In genomic region chr6:3449750-3450305, GRCh38 we compare ENCODE assay signal across 29 cellular contexts. TPM values are rescaled to one million over a fixed set of nuclear protein-coding genes. Genes with fewer than 3 reads are reported as not detected.
DNase-seq lines count a peak whose midpoint lies in the region; ATAC-seq, FAIRE-seq and TF ChIP-seq lines count a peak whose summit lies in the region.
"Had no signal": no experiment of that assay in that cellular context is flagged by ENCODE, and none has a peak within 500 bp of the region (broad histone marks: within the 10 kb centered on the region; RNA-seq: fewer than 3 reads in every experiment).

No MANE protein-coding gene starts in this region.

- H3K27me3 Mint-ChIP-seq in type B pancreatic cell = no peaks in the 10 kb centered on the region

- CTCF ChIA-PET in K562 (lab: Yijun Ruan, JAX; ENCODE audit: low intra/inter-chr PET ratio) = no interaction called here

- TF ChIP-seq RAD21 in K562 (CRISPR knock-in tag; conservative IDR thresholded peaks at IDR 0.05 in 1 of 2, IDR thresholded peaks at IDR 0.05 in 1 of 2) = no peak

- H3K9ac ChIP-seq in K562 (ENCODE audit: insufficient read depth in 1 of 2, low read depth in 2 of 2, low read length in 2 of 2) = no peak overlapping the region

- H3K4me3 Mint-ChIP-seq in type B pancreatic cell = no peak overlapping the region
- H3K4me3 Mint-ChIP-seq: naive B cell, T-helper 17 cell had no signal

- WGBS in K562 (ENCODE audit: insufficient coverage, low coverage, missing lambda C conversion rate) = 67% methylated on average over 5 of the region's 5 CpGs
- 87 to 90% methylated on average over 5 of the region's 5 CpGs for WGBS in tibial nerve, 2 donors

- no TSS peak for BruUV-seq in K562 (replicated peaks; lab: Mats Ljungman, UMichigan)

- intact Hi-C loops in K562 (cut with micrococcal nuclease) = no loop called here

- H3K4me1 ChIP-seq in K562 (replicated peaks in 1 of 2; ENCODE audit: control insufficient read depth in 2 of 2, insufficient read depth in 2 of 2, low read length in 2 of 2) (peaks cover 18 to 23% of the 10 kb centered on the region in 2 experiments), tibial nerve (peaks cover 0 to 19% (median 0%) of the 10 kb centered on the region in 4 donors)
- H3K4me1 ChIP-seq: prostate gland had no signal

- DNase-seq in GM12891 (ENCODE audit: insufficient read length, low spot score) (peak; percentile 51), K562 (ENCODE audit: extremely low read depth in 1 of 4, low spot score in 3 of 4) (no peak), type B pancreatic cell (ENCODE audit: extremely low spot score, unreplicated experiment) (no peak), tibial nerve (ENCODE audit: low spot score in 2 of 2) (no peak), hypothalamus (lab: John Stamatoyannopoulos, UW) (no peak)
- DNase-seq: activated effector memory CD4-positive, alpha-beta T cell treated with anti-CD3 and anti-CD28 coated beads, Interleukin-2, amount 50 U/mL, for 16 hours; activated T-cell treated with anti-CD3 and anti-CD28 coated beads, Interleukin-2, amount 50 U/mL, for 1 hour; amniotic stem cell; brain microvascular endothelial cell; Calu3; DND-41; Kasumi-1; left ventricle myocardium inferior; naive B cell; stimulated activated CD4-positive, alpha-beta T cell treated with anti-CD3 and anti-CD28 coated beads, Interleukin-12 subunit alpha, Interleukin-12 subunit beta, amount 100 ng/mL, for 4 hours; stimulated activated CD4-positive, alpha-beta T cell treated with anti-CD3 and anti-CD28 coated beads, Interleukin-4, amount 100 ng/mL, for 1 hour; T-helper 17 cell had no signal

- in situ Hi-C loops in K562 (cut with MboI) = no loop called here

- H3K9me3 Mint-ChIP-seq in type B pancreatic cell = no peaks in the 10 kb centered on the region

- no peaks in the 10 kb centered on the region for H3K9me1 ChIP-seq in K562 (ENCODE audit: control insufficient read depth, insufficient read depth, low read length)

- H3K79me2 ChIP-seq in K562 (ENCODE audit: control insufficient read depth, insufficient read depth, low read length) = peaks cover 15% of the 10 kb centered on the region; the same call in 2 of the 3 replicates

- H3K4me3 ChIP-seq in K562 (no peak overlapping the region), tibial nerve (no peak overlapping the region)
- H3K4me3 ChIP-seq: left ventricle myocardium inferior, prostate gland, suprapubic skin, vagina had no signal

- H3K4me1 Mint-ChIP-seq in type B pancreatic cell (ENCODE audit: unreplicated experiment) = peaks cover 8% of the 10 kb centered on the region

- TF ChIP-seq POLR2A in GM12891 (IDR thresholded peaks at IDR 0.05; ENCODE audit: low read depth, low read length) = no peak
- TF ChIP-seq POLR2A in K562 (conservative IDR thresholded peaks at IDR 0.05) = no peak
- TF ChIP-seq POLR2A in tibial nerve (IDR thresholded peaks at IDR 0.05) = no peak

- no peak for FAIRE-seq in GM12891 (lab: Jason Lieb, UNC)
- FAIRE-seq in K562 (lab: Jason Lieb, UNC) = no peak
- FAIRE-seq: H54, islet of Langerhans had no signal

- H3K27ac Mint-ChIP-seq in type B pancreatic cell = no peak overlapping the region
- H3K27ac Mint-ChIP-seq: naive B cell, T-helper 17 cell had no signal

- H3K4me2 ChIP-seq in K562 (ENCODE audit: insufficient read depth, low read length) = no peak overlapping the region

- no peaks in the 10 kb centered on the region for H3K27me3 ChIP-seq in K562 (ENCODE audit: control insufficient read depth in 2 of 2, insufficient read depth in 2 of 2, low read length in 2 of 2)
- peaks cover 0 to 4% of the 10 kb centered on the region in 2 donors for H3K27me3 ChIP-seq in tibial nerve
- H3K27me3 ChIP-seq: brain microvascular endothelial cell, suprapubic skin had no signal

- H2AFZ ChIP-seq in K562 (ENCODE audit: low read depth, low read length) = no peak overlapping the region

- no peaks in the 10 kb centered on the region for H3K9me3 ChIP-seq in K562 (replicated peaks; ENCODE audit: control insufficient read depth, insufficient read depth, low read depth, low read length)
- no peaks in the 10 kb centered on the region for H3K9me3 ChIP-seq in tibial nerve
- H3K9me3 ChIP-seq: left ventricle myocardium inferior, prostate gland, suprapubic skin, vagina had no signal

- ATAC-seq in GM19043 (IDR thresholded peaks at IDR 0.05; ENCODE audit: low read depth, unreplicated experiment) = peak; percentile 64
- ATAC-seq in HG02885 (IDR thresholded peaks at IDR 0.05; ENCODE audit: poor library complexity, unreplicated experiment) = peak; percentile 72
- ATAC-seq in K562 = no peak
- ATAC-seq in HG03354 (IDR thresholded peaks at IDR 0.05; ENCODE audit: poor library complexity, severe bottlenecking, unreplicated experiment) = no peak
- ATAC-seq: sciatic nerve, T-helper 17 cell had no signal

- H3K27ac ChIP-seq in K562 (ENCODE audit: extremely low read depth, low read depth, low read length) (no peak overlapping the region), tibial nerve (no peak overlapping the region)
- H3K27ac ChIP-seq: brain microvascular endothelial cell, C4-2B, left ventricle myocardium inferior, prostate gland, RWPE1, suprapubic skin, vagina had no signal

- TF ChIP-seq CTCF in K562 (IDR thresholded peaks at IDR 0.05 in 2 of 3, conservative IDR thresholded peaks at IDR 0.05 in 1 of 3; ENCODE audit: insufficient read depth in 2 of 3, low read depth in 1 of 3, low read length in 3 of 3) (no peak), type B pancreatic cell (conservative IDR thresholded peaks at IDR 0.05) (no peak), tibial nerve (IDR thresholded peaks at IDR 0.05) (no peak)

- H4K20me1 ChIP-seq in K562 (replicated peaks; ENCODE audit: control insufficient read depth, insufficient read depth, low read length) = peaks cover 13% of the 10 kb centered on the region; the same call in 1 of the 2 replicates

- TF ChIP-seq EP300 in K562 (IDR thresholded peaks at IDR 0.05; ENCODE audit: low read length) = no peak
- TF ChIP-seq EP300 in tibial nerve (IDR thresholded peaks at IDR 0.05) = no peak

- H3K36me3 ChIP-seq in K562 (ENCODE audit: control insufficient read depth, insufficient read depth, low read length) = no peaks in the 10 kb centered on the region; the same call in 2 of the 3 replicates
- no peaks in the 10 kb centered on the region for H3K36me3 ChIP-seq in tibial nerve
- H3K36me3 ChIP-seq: brain microvascular endothelial cell, left ventricle myocardium inferior, prostate gland, suprapubic skin, vagina had no signal

- POLR2A ChIA-PET in K562 (lab: Yijun Ruan, JAX) = interaction anchor here (0.9 kb wide), 1 partner anchor 8 kb away, joined by 4 read pairs; no protein-coding TSS in a partner anchor

- peaks cover 27% of the 10 kb centered on the region for H3K36me3 Mint-ChIP-seq in type B pancreatic cell

TF ChIP-seq in GM12891, 5 proteins besides CTCF, POLR2A, EP300 and RAD21:
- peak; percentile 87 for TF ChIP-seq SPI1 (IDR thresholded peaks at IDR 0.05; ENCODE audit: low read depth, low read length)
- no peak for TF ChIP-seq POLR2AphosphoS5 (IDR thresholded peaks at IDR 0.05; ENCODE audit: low read depth, low read length)

TF ChIP-seq in K562, 482 proteins besides CTCF, POLR2A, EP300 and RAD21:
- TF ChIP-seq ZKSCAN1 (IDR thresholded peaks at IDR 0.05; ENCODE audit: low read depth, low read length) (no peak), RBM25 (IDR thresholded peaks at IDR 0.05; ENCODE audit: low read depth, low read length, severe bottlenecking) (no peak), TEAD2 (tag; IDR thresholded peaks at IDR 0.05) (no peak), ZNF146 (CRISPR knock-in tag; IDR thresholded peaks at IDR 0.05; ENCODE audit: unreplicated experiment) (peak; percentile 37)

RNA-seq across cellular contexts. Expression of gene SLC22A23, which starts 7.0 kb away (rescaled TPM):
- polyA plus RNA-seq in GM12891 (2012; ENCODE audit: low read depth, missing spikeins) = 2.4 TPM
- 37.5 and 58.5 TPM in 2 replicates for total RNA-seq in K562 (2011; cell fraction: chromatin; rRNA removed; ENCODE audit: low replicate concordance)
- total RNA-seq in K562 (2011; cell fraction: nucleolus; rRNA removed) = 38.7 and 44.9 TPM in 2 replicates
- 41.6 and 49.3 TPM in 2 replicates for total RNA-seq in K562 (2011; cell fraction: nucleoplasm; rRNA removed)
- 4.0 TPM in 2 replicates for total RNA-seq in K562 (2014; rRNA removed)
- total RNA-seq in K562 (2014; rRNA removed; fragmentation: Illumina TruSeq; extraction: Trizol) = 1.6 and 1.9 TPM in 2 replicates
- 1.1 and 1.2 TPM in 2 replicates for total RNA-seq in K562 (2015; rRNA removed; fragmentation: Illumina TruSeq; extraction: Trizol)
- total RNA-seq in K562 (2021) = 7.3 and 8.7 TPM in 2 replicates
- 2.1 and 3.2 TPM in 2 replicates for polyA plus RNA-seq in K562 (2011; rRNA removed)
- 3.3 and 3.5 TPM in 2 replicates for polyA plus RNA-seq in K562 (2011; cell fraction: cytosol; rRNA removed)
- polyA plus RNA-seq in K562 (2011; cell fraction: nucleus; rRNA removed) = 7.3 and 12.9 TPM in 2 replicates
- 3.6 and 8.0 TPM in 2 replicates for polyA plus RNA-seq in K562 (2012)
- 4.1 and 5.4 TPM in 2 replicates for polyA plus RNA-seq in K562 (2014; fragmentation: Illumina TruSeq; extraction: Trizol)
- under 1 TPM; 0.30 to 0.32 TPM for polyA plus RNA-seq in K562 (2014; fragmentation: Nextera tagmentation; extraction: Ambion mirVana)
- polyA plus RNA-seq in K562 (2014; rRNA removed) = 2.5 and 4.7 TPM in 2 replicates
- 6.7 and 10.2 TPM in 2 replicates for polyA minus RNA-seq in K562 (2011; rRNA and poly(A)+ RNA removed)
- polyA minus RNA-seq in K562 (2011; cell fraction: cytosol; rRNA and poly(A)+ RNA removed) = 5.6 and 7.4 TPM in 2 replicates
- 13.2 and 15.6 TPM in 2 replicates for polyA minus RNA-seq in K562 (2011; cell fraction: nucleus; rRNA and poly(A)+ RNA removed)
- total RNA-seq in type B pancreatic cell (ENCODE audit: low replicate concordance) = 36.6 and 52.7 TPM in 2 replicates
- 1 to 10 TPM; 7.1 to 9.6 (median 8.2) TPM for total RNA-seq in tibial nerve
- total RNA-seq: OCI-LY7 had no signal

Comparison
In these comparisons a context has a peak if more than half of its experiments do, and no peak if none do; other contexts are left out.
1. ATAC-seq: peak in GM19043 (single experiment) and HG02885 (single experiment); none in K562 (single experiment) and HG03354 (single experiment).